ENCODE assay signal across 18 cellular contexts in genomic region chr5:24510523-24510988, GRCh38.
DNase-seq lines count a peak whose midpoint lies in the region; ATAC-seq, FAIRE-seq and TF ChIP-seq lines count a peak whose summit lies in the region.
"Had no signal": no experiment of that assay in that cellular context is flagged by ENCODE, and none has a peak within 500 bp of the region (broad histone marks: within the 10 kb centered on the region; RNA-seq: fewer than 3 reads in every experiment).

No MANE protein-coding gene starts in this region.

- H3K4me1 ChIP-seq in kidney (ENCODE audit: control insufficient read depth in 1 of 2, insufficient read depth in 1 of 2, low read depth in 1 of 2, low read length in 2 of 2) = no peaks in the 10 kb centered on the region

- no peaks in the 10 kb centered on the region for H3K36me3 ChIP-seq in kidney (ENCODE audit: control insufficient read depth in 1 of 2, insufficient read depth in 2 of 2, low read length in 2 of 2)

- ATAC-seq in GM21526 (IDR thresholded peaks at IDR 0.05; ENCODE audit: low FRiP score, unreplicated experiment) = no peak
- no peak for ATAC-seq in HG02571 (IDR thresholded peaks at IDR 0.05; ENCODE audit: unreplicated experiment)
- ATAC-seq: Right ventricle myocardium inferior had no signal

- H3K9me3 ChIP-seq in kidney (ENCODE audit: control insufficient read depth in 1 of 2, low read length in 2 of 2) = no peaks in the 10 kb centered on the region

- H3K9ac ChIP-seq in kidney (ENCODE audit: low read length in 2 of 2) = no peak overlapping the region
- H3K9ac ChIP-seq: KMS-11 had no signal

- FAIRE-seq in kidney (lab: Jason Lieb, UNC) = peak; percentile 17

- no peak overlapping the region for H3K4me3 ChIP-seq in kidney (ENCODE audit: low read length in 2 of 2)

- H3K27ac Mint-ChIP-seq in endothelial cell (ENCODE audit: unreplicated experiment) = no peak overlapping the region
- H3K27ac Mint-ChIP-seq: CD14-positive monocyte had no signal

- peak; percentile 90 for DNase-seq in DMS53 (lab: John Stamatoyannopoulos, UW)
- peak; percentile 58 to 61 for DNase-seq in NCI-H526 (lab: John Stamatoyannopoulos, UW)
- DNase-seq in kidney = no peak
- DNase-seq in renal cortical epithelial cell (ENCODE audit: low read depth) = peak; percentile 65
- no peak for DNase-seq in endothelial cell (ENCODE audit: low spot score)
- DNase-seq: DMS 273 treated with DMSO at 0.1 percent for 48 hours, GDM1, GOT3, NCI-H1417 treated with DMSO at 0.1 percent for 48 hours, NCI-H2029, NCI-H2171 treated with DMSO at 0.1 percent for 48 hours, NCI-H446 treated with DMSO at 0.1 percent for 48 hours, NCI-H774 had no signal

- intact Hi-C loops in kidney (cut with DNase I) = no loop called here

- H3K27ac ChIP-seq in kidney (ENCODE audit: low read depth in 2 of 2, low read length in 2 of 2) = no peak overlapping the region
- H3K27ac ChIP-seq: KMS-11 had no signal

- no peaks in the 10 kb centered on the region for H3K36me3 Mint-ChIP-seq in endothelial cell (ENCODE audit: low read depth, unreplicated experiment)
- H3K36me3 Mint-ChIP-seq: CD14-positive monocyte had no signal

- H3K27me3 Mint-ChIP-seq in endothelial cell (ENCODE audit: unreplicated experiment) = peaks cover 3% of the 10 kb centered on the region

- no peak for TF ChIP-seq CTCF in kidney (IDR thresholded peaks at IDR 0.05; ENCODE audit: borderline replicate concordance, extremely low read depth, insufficient read depth)
- no peak for TF ChIP-seq CTCF in endothelial cell (IDR thresholded peaks at IDR 0.05; ENCODE audit: unreplicated experiment)

- no peaks in the 10 kb centered on the region for H3K4me1 Mint-ChIP-seq in endothelial cell (ENCODE audit: unreplicated experiment)
- H3K4me1 Mint-ChIP-seq: CD14-positive monocyte had no signal

- no peaks in the 10 kb centered on the region for H3K9me3 Mint-ChIP-seq in endothelial cell (ENCODE audit: unreplicated experiment)

- H3K4me3 Mint-ChIP-seq in endothelial cell (ENCODE audit: unreplicated experiment) = no peak overlapping the region
- H3K4me3 Mint-ChIP-seq: CD14-positive monocyte had no signal

Comparison
In these comparisons a context has a peak if more than half of its experiments do, and no peak if none do; other contexts are left out.
1. DNase-seq: peak in DMS53 (single experiment), NCI-H526 (2 of 2) and renal cortical epithelial cell (single experiment); none in kidney (single experiment) and endothelial cell (single experiment).